In the genomic region with DNA sequence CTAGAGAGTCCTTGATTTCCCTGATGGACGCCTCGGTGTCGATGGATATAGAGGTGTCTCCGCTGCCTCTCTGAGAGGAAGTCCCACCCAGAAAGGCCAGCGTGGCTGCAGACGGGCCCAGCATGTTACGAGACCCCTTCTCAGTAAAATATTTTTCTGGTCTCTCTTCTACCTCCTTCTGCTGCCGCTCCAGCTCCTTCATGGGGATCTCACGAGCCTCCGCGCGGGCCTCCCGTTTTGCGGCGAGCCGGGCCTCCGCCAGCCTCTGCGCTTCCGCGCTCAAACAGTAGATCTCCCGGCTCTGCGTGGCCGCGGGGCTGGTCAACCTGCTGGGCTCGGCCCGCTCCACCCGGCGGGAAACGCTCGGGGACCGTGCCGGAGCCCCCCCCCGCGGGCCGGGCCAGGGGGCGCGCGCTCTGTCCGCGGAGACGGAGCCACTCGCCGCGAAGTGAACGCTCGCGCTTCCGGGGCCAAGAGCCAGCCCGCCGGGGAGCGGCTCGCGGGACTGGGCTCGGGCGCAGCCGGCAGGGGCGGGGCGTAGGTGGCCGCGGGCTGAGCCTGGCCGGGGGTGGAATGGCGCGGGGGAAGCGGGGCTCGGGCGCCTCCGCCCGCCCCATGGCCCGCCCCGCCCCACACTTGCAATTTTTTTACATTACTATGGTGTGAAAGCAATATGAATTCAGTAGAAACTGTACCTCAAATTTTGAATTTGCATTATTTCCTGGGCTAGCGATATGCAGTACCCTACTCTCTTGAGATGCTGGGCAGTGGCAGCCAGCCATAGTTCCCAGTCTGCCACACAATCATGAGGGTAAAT, we compare ENCODE assay signal across 1 cellular context.
TF ChIP-seq lines count a peak whose summit lies in the region.

No MANE protein-coding gene starts in this region.

TF ChIP-seq in GM12878, 131 proteins besides CTCF, POLR2A, EP300 and RAD21 (continued from another document and continues in another):
- TF ChIP-seq REST (IDR thresholded peaks at IDR 0.05; ENCODE audit: low read depth, low read length) (no peak), ASH2L (IDR thresholded peaks at IDR 0.05; ENCODE audit: borderline replicate concordance, low read depth) (peak; percentile 59; the same call in 1 of the 2 replicates), ZNF384 (IDR thresholded peaks at IDR 0.05; ENCODE audit: borderline replicate concordance, low read depth, low read length) (peak; percentile 43; the same call in 1 of the 2 replicates), WRNIP1 (IDR thresholded peaks at IDR 0.05; ENCODE audit: borderline replicate concordance, low read depth, low read length) (no peak), GATAD2B (conservative IDR thresholded peaks at IDR 0.05; ENCODE audit: low read depth) (peak; percentile 91), CEBPB (IDR thresholded peaks at IDR 0.05; ENCODE audit: borderline replicate concordance in 1 of 2, low read depth in 2 of 2, low read length in 2 of 2) (no peak), ZNF217 (IDR thresholded peaks at IDR 0.05) (peak; percentile 75; the same call in 1 of the 2 replicates), CREM (IDR thresholded peaks at IDR 0.05; ENCODE audit: low read depth) (no peak), DPF2 (IDR thresholded peaks at IDR 0.05) (peak; percentile 80), CHD1 (IDR thresholded peaks at IDR 0.05; ENCODE audit: low read depth, low read length) (no peak), CHD2 (IDR thresholded peaks at IDR 0.05; ENCODE audit: borderline replicate concordance, low read depth, low read length) (0 out of 2 replicates have a peak, but pooled peaks have one; percentile 43), STAT1 (conservative IDR thresholded peaks at IDR 0.05) (no peak), ZNF207 (IDR thresholded peaks at IDR 0.05; ENCODE audit: borderline replicate concordance) (no peak), SRF (IDR thresholded peaks at IDR 0.05; ENCODE audit: low read depth in 2 of 2, low read length in 2 of 2) (no peak), ZNF622 (IDR thresholded peaks at IDR 0.05) (no peak), CBX5 (IDR thresholded peaks at IDR 0.05; ENCODE audit: low read depth) (0 out of 2 replicates have a peak, but pooled peaks have one; percentile 69), PAX8 (IDR thresholded peaks at IDR 0.05) (no peak), NFXL1 (IDR thresholded peaks at IDR 0.05; ENCODE audit: borderline replicate concordance) (no peak), CHD4 (IDR thresholded peaks at IDR 0.05) (no peak), POLR2AphosphoS2 (IDR thresholded peaks at IDR 0.05; ENCODE audit: low read depth, low read length) (no peak), MTA2 (IDR thresholded peaks at IDR 0.05; ENCODE audit: low read depth) (no peak), BACH1 (IDR thresholded peaks at IDR 0.05; ENCODE audit: borderline replicate concordance) (peak; percentile 78; the same call in 1 of the 2 replicates), MYB (IDR thresholded peaks at IDR 0.05; ENCODE audit: borderline replicate concordance, low read depth, low read length) (no peak), NR2C1 (IDR thresholded peaks at IDR 0.05) (no peak; the same call in 1 of the 2 replicates), RAD51 (IDR thresholded peaks at IDR 0.05) (no peak), LARP7 (IDR thresholded peaks at IDR 0.05) (peak; percentile 86), KDM1A (IDR thresholded peaks at IDR 0.05; ENCODE audit: borderline replicate concordance) (no peak), RB1 (IDR thresholded peaks at IDR 0.05; ENCODE audit: borderline replicate concordance) (peak; percentile 53; the same call in 1 of the 2 replicates), NFYA (IDR thresholded peaks at IDR 0.05; ENCODE audit: borderline replicate concordance, low read depth, low read length) (no peak), HCFC1 (IDR thresholded peaks at IDR 0.05; ENCODE audit: low read length) (no peak), SUZ12 (IDR thresholded peaks at IDR 0.05; ENCODE audit: unreplicated experiment) (no peak), NFIC (IDR thresholded peaks at IDR 0.05; ENCODE audit: low read depth, low read length) (no peak), IKZF2 (IDR thresholded peaks at IDR 0.05) (no peak), GABPA (IDR thresholded peaks at IDR 0.05; ENCODE audit: low read depth) (no peak), FOXM1 (IDR thresholded peaks at IDR 0.05; ENCODE audit: low read depth, low read length) (0 out of 2 replicates have a peak, but pooled peaks have one; percentile 17)
- TF ChIP-seq, protein P1, sequence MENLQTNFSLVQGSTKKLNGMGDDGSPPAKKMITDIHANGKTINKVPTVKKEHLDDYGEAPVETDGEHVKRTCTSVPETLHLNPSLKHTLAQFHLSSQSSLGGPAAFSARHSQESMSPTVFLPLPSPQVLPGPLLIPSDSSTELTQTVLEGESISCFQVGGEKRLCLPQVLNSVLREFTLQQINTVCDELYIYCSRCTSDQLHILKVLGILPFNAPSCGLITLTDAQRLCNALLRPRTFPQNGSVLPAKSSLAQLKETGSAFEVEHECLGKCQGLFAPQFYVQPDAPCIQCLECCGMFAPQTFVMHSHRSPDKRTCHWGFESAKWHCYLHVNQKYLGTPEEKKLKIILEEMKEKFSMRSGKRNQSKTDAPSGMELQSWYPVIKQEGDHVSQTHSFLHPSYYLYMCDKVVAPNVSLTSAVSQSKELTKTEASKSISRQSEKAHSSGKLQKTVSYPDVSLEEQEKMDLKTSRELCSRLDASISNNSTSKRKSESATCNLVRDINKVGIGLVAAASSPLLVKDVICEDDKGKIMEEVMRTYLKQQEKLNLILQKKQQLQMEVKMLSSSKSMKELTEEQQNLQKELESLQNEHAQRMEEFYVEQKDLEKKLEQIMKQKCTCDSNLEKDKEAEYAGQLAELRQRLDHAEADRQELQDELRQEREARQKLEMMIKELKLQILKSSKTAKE (IDR thresholded peaks at IDR 0.05; ENCODE audit: low read depth, poor library complexity, severe bottlenecking): no peak
- TF ChIP-seq, protein P2, sequence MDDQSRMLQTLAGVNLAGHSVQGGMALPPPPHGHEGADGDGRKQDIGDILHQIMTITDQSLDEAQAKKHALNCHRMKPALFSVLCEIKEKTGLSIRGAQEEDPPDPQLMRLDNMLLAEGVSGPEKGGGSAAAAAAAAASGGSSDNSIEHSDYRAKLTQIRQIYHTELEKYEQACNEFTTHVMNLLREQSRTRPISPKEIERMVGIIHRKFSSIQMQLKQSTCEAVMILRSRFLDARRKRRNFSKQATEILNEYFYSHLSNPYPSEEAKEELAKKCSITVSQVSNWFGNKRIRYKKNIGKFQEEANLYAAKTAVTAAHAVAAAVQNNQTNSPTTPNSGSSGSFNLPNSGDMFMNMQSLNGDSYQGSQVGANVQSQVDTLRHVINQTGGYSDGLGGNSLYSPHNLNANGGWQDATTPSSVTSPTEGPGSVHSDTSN (IDR thresholded peaks at IDR 0.05; ENCODE audit: insufficient replicate concordance, low read depth, low read length): no peak
- TF ChIP-seq, protein P3, sequence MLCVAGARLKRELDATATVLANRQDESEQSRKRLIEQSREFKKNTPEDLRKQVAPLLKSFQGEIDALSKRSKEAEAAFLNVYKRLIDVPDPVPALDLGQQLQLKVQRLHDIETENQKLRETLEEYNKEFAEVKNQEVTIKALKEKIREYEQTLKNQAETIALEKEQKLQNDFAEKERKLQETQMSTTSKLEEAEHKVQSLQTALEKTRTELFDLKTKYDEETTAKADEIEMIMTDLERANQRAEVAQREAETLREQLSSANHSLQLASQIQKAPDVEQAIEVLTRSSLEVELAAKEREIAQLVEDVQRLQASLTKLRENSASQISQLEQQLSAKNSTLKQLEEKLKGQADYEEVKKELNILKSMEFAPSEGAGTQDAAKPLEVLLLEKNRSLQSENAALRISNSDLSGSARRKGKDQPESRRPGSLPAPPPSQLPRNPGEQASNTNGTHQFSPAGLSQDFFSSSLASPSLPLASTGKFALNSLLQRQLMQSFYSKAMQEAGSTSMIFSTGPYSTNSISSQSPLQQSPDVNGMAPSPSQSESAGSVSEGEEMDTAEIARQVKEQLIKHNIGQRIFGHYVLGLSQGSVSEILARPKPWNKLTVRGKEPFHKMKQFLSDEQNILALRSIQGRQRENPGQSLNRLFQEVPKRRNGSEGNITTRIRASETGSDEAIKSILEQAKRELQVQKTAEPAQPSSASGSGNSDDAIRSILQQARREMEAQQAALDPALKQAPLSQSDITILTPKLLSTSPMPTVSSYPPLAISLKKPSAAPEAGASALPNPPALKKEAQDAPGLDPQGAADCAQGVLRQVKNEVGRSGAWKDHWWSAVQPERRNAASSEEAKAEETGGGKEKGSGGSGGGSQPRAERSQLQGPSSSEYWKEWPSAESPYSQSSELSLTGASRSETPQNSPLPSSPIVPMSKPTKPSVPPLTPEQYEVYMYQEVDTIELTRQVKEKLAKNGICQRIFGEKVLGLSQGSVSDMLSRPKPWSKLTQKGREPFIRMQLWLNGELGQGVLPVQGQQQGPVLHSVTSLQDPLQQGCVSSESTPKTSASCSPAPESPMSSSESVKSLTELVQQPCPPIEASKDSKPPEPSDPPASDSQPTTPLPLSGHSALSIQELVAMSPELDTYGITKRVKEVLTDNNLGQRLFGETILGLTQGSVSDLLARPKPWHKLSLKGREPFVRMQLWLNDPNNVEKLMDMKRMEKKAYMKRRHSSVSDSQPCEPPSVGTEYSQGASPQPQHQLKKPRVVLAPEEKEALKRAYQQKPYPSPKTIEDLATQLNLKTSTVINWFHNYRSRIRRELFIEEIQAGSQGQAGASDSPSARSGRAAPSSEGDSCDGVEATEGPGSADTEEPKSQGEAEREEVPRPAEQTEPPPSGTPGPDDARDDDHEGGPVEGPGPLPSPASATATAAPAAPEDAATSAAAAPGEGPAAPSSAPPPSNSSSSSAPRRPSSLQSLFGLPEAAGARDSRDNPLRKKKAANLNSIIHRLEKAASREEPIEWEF (IDR thresholded peaks at IDR 0.05; ENCODE audit: insufficient replicate concordance, low read depth, low read length): no peak
- TF ChIP-seq, protein P4, sequence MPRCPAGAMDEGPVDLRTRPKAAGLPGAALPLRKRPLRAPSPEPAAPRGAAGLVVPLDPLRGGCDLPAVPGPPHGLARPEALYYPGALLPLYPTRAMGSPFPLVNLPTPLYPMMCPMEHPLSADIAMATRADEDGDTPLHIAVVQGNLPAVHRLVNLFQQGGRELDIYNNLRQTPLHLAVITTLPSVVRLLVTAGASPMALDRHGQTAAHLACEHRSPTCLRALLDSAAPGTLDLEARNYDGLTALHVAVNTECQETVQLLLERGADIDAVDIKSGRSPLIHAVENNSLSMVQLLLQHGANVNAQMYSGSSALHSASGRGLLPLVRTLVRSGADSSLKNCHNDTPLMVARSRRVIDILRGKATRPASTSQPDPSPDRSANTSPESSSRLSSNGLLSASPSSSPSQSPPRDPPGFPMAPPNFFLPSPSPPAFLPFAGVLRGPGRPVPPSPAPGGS (IDR thresholded peaks at IDR 0.05; ENCODE audit: borderline replicate concordance, insufficient read depth, low read depth, low read length, poor library complexity, severe bottlenecking): peak; percentile 34
- TF ChIP-seq, protein P5, sequence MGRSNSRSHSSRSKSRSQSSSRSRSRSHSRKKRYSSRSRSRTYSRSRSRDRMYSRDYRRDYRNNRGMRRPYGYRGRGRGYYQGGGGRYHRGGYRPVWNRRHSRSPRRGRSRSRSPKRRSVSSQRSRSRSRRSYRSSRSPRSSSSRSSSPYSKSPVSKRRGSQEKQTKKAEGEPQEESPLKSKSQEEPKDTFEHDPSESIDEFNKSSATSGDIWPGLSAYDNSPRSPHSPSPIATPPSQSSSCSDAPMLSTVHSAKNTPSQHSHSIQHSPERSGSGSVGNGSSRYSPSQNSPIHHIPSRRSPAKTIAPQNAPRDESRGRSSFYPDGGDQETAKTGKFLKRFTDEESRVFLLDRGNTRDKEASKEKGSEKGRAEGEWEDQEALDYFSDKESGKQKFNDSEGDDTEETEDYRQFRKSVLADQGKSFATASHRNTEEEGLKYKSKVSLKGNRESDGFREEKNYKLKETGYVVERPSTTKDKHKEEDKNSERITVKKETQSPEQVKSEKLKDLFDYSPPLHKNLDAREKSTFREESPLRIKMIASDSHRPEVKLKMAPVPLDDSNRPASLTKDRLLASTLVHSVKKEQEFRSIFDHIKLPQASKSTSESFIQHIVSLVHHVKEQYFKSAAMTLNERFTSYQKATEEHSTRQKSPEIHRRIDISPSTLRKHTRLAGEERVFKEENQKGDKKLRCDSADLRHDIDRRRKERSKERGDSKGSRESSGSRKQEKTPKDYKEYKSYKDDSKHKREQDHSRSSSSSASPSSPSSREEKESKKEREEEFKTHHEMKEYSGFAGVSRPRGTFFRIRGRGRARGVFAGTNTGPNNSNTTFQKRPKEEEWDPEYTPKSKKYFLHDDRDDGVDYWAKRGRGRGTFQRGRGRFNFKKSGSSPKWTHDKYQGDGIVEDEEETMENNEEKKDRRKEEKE (IDR thresholded peaks at IDR 0.05): no peak
- TF ChIP-seq, protein P6, sequence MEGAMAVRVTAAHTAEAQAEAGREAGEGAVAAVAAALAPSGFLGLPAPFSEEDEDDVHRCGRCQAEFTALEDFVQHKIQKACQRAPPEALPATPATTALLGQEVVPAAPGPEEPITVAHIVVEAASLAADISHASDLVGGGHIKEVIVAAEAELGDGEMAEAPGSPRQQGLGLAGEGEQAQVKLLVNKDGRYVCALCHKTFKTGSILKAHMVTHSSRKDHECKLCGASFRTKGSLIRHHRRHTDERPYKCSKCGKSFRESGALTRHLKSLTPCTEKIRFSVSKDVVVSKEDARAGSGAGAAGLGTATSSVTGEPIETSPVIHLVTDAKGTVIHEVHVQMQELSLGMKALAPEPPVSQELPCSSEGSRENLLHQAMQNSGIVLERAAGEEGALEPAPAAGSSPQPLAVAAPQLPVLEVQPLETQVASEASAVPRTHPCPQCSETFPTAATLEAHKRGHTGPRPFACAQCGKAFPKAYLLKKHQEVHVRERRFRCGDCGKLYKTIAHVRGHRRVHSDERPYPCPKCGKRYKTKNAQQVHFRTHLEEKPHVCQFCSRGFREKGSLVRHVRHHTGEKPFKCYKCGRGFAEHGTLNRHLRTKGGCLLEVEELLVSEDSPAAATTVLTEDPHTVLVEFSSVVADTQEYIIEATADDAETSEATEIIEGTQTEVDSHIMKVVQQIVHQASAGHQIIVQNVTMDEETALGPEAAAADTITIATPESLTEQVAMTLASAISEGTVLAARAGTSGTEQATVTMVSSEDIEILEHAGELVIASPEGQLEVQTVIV (IDR thresholded peaks at IDR 0.05; ENCODE audit: borderline replicate concordance, partially characterized antibody): no peak
